In genomic region chr5:173302546-173303155, GRCh38 we compare ENCODE assay signal across 11 cellular contexts. TPM values are rescaled to one million over a fixed set of nuclear protein-coding genes. Genes with fewer than 3 reads are reported as not detected.
DNase-seq lines count a peak whose midpoint lies in the region; ATAC-seq and TF ChIP-seq lines count a peak whose summit lies in the region.
"Had no signal": no experiment of that assay in that cellular context is flagged by ENCODE, and none has a peak within 500 bp of the region (broad histone marks: within the 10 kb centered on the region; RNA-seq: fewer than 3 reads in every experiment).

No MANE protein-coding gene starts in this region.

- peak; percentile 74 for ATAC-seq in WTC11
- no peak for ATAC-seq in GM18505 (IDR thresholded peaks at IDR 0.05; ENCODE audit: unreplicated experiment)
- no peak for ATAC-seq in GM21529 (IDR thresholded peaks at IDR 0.05; ENCODE audit: unreplicated experiment)
- ATAC-seq: gastroesophageal sphincter; stimulated activated naive B cell treated with anti-CD40 and anti-IgM and Interleukin-4, amounts not matched to agents 10 μg/mL and 1 μg/mL and 100 μg/mL, for 72 hours had no signal

- peak overlapping the region; percentile 93 for H3K27ac Mint-ChIP-seq in WTC11
- H3K27ac Mint-ChIP-seq: activated naive CD4-positive, alpha-beta T cell treated with anti-CD3 and anti-CD28 coated beads, Interleukin-2, amount 10 ng/mL, durations not matched to agents 7 days and 5 days; stimulated activated naive B cell treated with anti-CD40 and anti-IgM and Interleukin-4, amounts not matched to agents 10 μg/mL and 1 μg/mL and 100 μg/mL, for 72 hours had no signal

- H3K27me3 Mint-ChIP-seq in WTC11 (ENCODE audit: low read depth), result peaks cover 19% of the 10 kb centered on the region

- CTCF ChIA-PET in WTC11 (lab: Charles Lee), result interaction anchor here (0.7 to 1.7 kb wide), 4 partner anchors 8 to 29 kb away, joined by 3 to 5 read pairs (median 4); partner anchors contain the start of gene STC2

- peaks cover 11% of the 10 kb centered on the region for H3K9me3 Mint-ChIP-seq in WTC11

- POLR2A ChIA-PET in WTC11 (lab: Charles Lee), result interaction anchor here (2.0 to 4.6 kb wide), 2 partner anchors 13 to 26 kb away, joined by 9 to 35 read pairs; partner anchors contain the start of gene STC2

- no peak for TF ChIP-seq CTCF in WTC11 (IDR thresholded peaks at IDR 0.05)

- no peak overlapping the region for H3K4me3 Mint-ChIP-seq in WTC11
- H3K4me3 Mint-ChIP-seq: activated naive CD4-positive, alpha-beta T cell treated with anti-CD3 and anti-CD28 coated beads, Interleukin-2, amount 10 ng/mL, durations not matched to agents 7 days and 5 days; stimulated activated naive B cell treated with anti-CD40 and anti-IgM and Interleukin-4, amounts not matched to agents 10 μg/mL and 1 μg/mL and 100 μg/mL, for 72 hours had no signal

- TF ChIP-seq POLR2A in GM18505 (IDR thresholded peaks at IDR 0.05; ENCODE audit: borderline replicate concordance, extremely low read depth, insufficient read depth, insufficient read length), result no peak

- H3K36me3 Mint-ChIP-seq in WTC11, result peaks cover 1% of the 10 kb centered on the region
- H3K36me3 Mint-ChIP-seq: activated naive CD4-positive, alpha-beta T cell treated with anti-CD3 and anti-CD28 coated beads, Interleukin-2, amount 10 ng/mL, durations not matched to agents 7 days and 5 days; stimulated activated naive B cell treated with anti-CD40 and anti-IgM and Interleukin-4, amounts not matched to agents 10 μg/mL and 1 μg/mL and 100 μg/mL, for 72 hours had no signal

- peak; percentile 91 for DNase-seq in AG08396 (ENCODE audit: low spot score)
- peak; percentile 59 for DNase-seq in HK-2 (ENCODE audit: unreplicated experiment)
- DNase-seq in WTC11 (ENCODE audit: low spot score), result no peak
- DNase-seq in iPS-NIHi11 (ENCODE audit: low spot score), result peak; percentile 75
- no peak for DNase-seq in NCI-H524 treated with DMSO at 0.1 percent for 48 hours (lab: John Stamatoyannopoulos, UW)
- no peak for DNase-seq in AML-193 (lab: John Stamatoyannopoulos, UW)
- DNase-seq: activated naive CD4-positive, alpha-beta T cell treated with anti-CD3 and anti-CD28 coated beads, Interleukin-2, amount 10 ng/mL, durations not matched to agents 7 days and 5 days; stimulated activated naive B cell treated with anti-CD40 and anti-IgM and Interleukin-4, amounts not matched to agents 10 μg/mL and 1 μg/mL and 100 μg/mL, for 72 hours had no signal

- peaks cover 50% of the 10 kb centered on the region for H3K4me1 Mint-ChIP-seq in WTC11
- H3K4me1 Mint-ChIP-seq: activated naive CD4-positive, alpha-beta T cell treated with anti-CD3 and anti-CD28 coated beads, Interleukin-2, amount 10 ng/mL, durations not matched to agents 7 days and 5 days; stimulated activated naive B cell treated with anti-CD40 and anti-IgM and Interleukin-4, amounts not matched to agents 10 μg/mL and 1 μg/mL and 100 μg/mL, for 72 hours had no signal

TF ChIP-seq in WTC11, 78 proteins besides CTCF, POLR2A, EP300 and RAD21:
- TF ChIP-seq USF2 (CRISPR knock-in tag; IDR thresholded peaks at IDR 0.05) (0 out of 2 replicates have a peak, but pooled peaks have one; percentile 3), NR3C1 (CRISPR knock-in tag; conservative IDR thresholded peaks at IDR 0.05; ENCODE audit: low read depth) (no peak), NFYB (CRISPR knock-in tag; conservative IDR thresholded peaks at IDR 0.05; ENCODE audit: low read depth) (peak; percentile 65)

RNA-seq across cellular contexts. Expression of gene STC2, which starts 25.6 kb away (rescaled TPM):
- 38.5 to 57.0 TPM (median 38.5 TPM) in 3 replicates for total RNA-seq in WTC11 (2021)

Comparison
In these comparisons a context has a peak if more than half of its experiments do, and no peak if none do; other contexts are left out.
1. DNase-seq: peak in AG08396 (single experiment), HK-2 (single experiment) and iPS-NIHi11 (single experiment); none in WTC11 (single experiment), NCI-H524 treated with DMSO at 0.1 percent for 48 hours (single experiment) and AML-193 (0 of 2).